In genomic region chr1:226939439-226940028, GRCh38 we compare ENCODE assay signal across 1 cellular context.
TF ChIP-seq lines count a peak whose summit lies in the region.

No MANE protein-coding gene starts in this region.

TF ChIP-seq in K562, 482 proteins besides CTCF, POLR2A, EP300 and RAD21 (continued from another document and continues in another):
- TF ChIP-seq HSF4 (CRISPR knock-in tag; IDR thresholded peaks at IDR 0.05; ENCODE audit: borderline replicate concordance) = no peak
- TF ChIP-seq TCFL5 (CRISPR knock-in tag; conservative IDR thresholded peaks at IDR 0.05) = no peak
- no peak for TF ChIP-seq NFYB (IDR thresholded peaks at IDR 0.05; ENCODE audit: extremely low read depth, insufficient read length)
- TF ChIP-seq NR2C2 (CRISPR knock-in tag; IDR thresholded peaks at IDR 0.05) = peak; percentile 75; the same call in 1 of the 2 replicates
- TF ChIP-seq NR2C2 (tag; IDR thresholded peaks at IDR 0.05) = peak; percentile 35; the same call in 1 of the 2 replicates
- no peak for TF ChIP-seq MEF2A (IDR thresholded peaks at IDR 0.05; ENCODE audit: control insufficient read depth, low read depth, low read length)
- TF ChIP-seq PATZ1 (CRISPR knock-in tag; IDR thresholded peaks at IDR 0.05; ENCODE audit: borderline replicate concordance) = no peak
- peak; percentile 24 to 93; a peak in 2 of 4 replicates for TF ChIP-seq TEAD1 (CRISPR knock-in tag; IDR thresholded peaks at IDR 0.05)
- TF ChIP-seq MLLT1 (IDR thresholded peaks at IDR 0.05) = no peak
- peak; percentile 27; the same call in 1 of the 2 replicates for TF ChIP-seq KLF10 (CRISPR knock-in tag; IDR thresholded peaks at IDR 0.05)
- peak; percentile 54; the same call in 1 of the 2 replicates for TF ChIP-seq ZNF121 (CRISPR knock-in tag; conservative IDR thresholded peaks at IDR 0.05)
- no peak for TF ChIP-seq POLR3A (IDR thresholded peaks at IDR 0.05; ENCODE audit: borderline replicate concordance, extremely low read depth, insufficient read depth, insufficient read length)
- no peak for TF ChIP-seq ZNF140 (CRISPR knock-in tag; IDR thresholded peaks at IDR 0.05)
- TF ChIP-seq ZNF239 (CRISPR knock-in tag; IDR thresholded peaks at IDR 0.05) = 0 out of 2 replicates have a peak, but pooled peaks have one; percentile 49
- TF ChIP-seq ZNF449 (CRISPR knock-in tag; IDR thresholded peaks at IDR 0.05) = no peak
- no peak for TF ChIP-seq TBP (optimal IDR thresholded peaks at IDR 0.05; ENCODE audit: low read depth, low read length)
- TF ChIP-seq MTF1 (CRISPR knock-in tag; IDR thresholded peaks at IDR 0.05; ENCODE audit: borderline replicate concordance) = no peak
- TF ChIP-seq SIN3B (IDR thresholded peaks at IDR 0.05; ENCODE audit: low read depth) = no peak
- TF ChIP-seq U2AF1 (optimal IDR thresholded peaks at IDR 0.05; ENCODE audit: low read depth, low read length) = peak; percentile 67
- no peak for TF ChIP-seq PHB2 (IDR thresholded peaks at IDR 0.05; ENCODE audit: low read depth)
- TF ChIP-seq ESRRB (CRISPR knock-in tag; IDR thresholded peaks at IDR 0.05; ENCODE audit: borderline replicate concordance) = no peak
- no peak for TF ChIP-seq PRMT5 (CRISPR knock-in tag; IDR thresholded peaks at IDR 0.05)
- no peak for TF ChIP-seq EHMT2 (IDR thresholded peaks at IDR 0.05)
- no peak for TF ChIP-seq SETDB1 (IDR thresholded peaks at IDR 0.05; ENCODE audit: low read length)
- TF ChIP-seq MYBL2 (IDR thresholded peaks at IDR 0.05; ENCODE audit: low read depth) = no peak
- no peak for TF ChIP-seq MYBL2 (CRISPR knock-in tag; IDR thresholded peaks at IDR 0.05; ENCODE audit: borderline replicate concordance)
- TF ChIP-seq ZZZ3 (IDR thresholded peaks at IDR 0.05) = no peak
- TF ChIP-seq ZNF830 (CRISPR knock-in tag; IDR thresholded peaks at IDR 0.05) = no peak
- TF ChIP-seq THRA (IDR thresholded peaks at IDR 0.05) = no peak
- no peak for TF ChIP-seq FOXA1 (IDR thresholded peaks at IDR 0.05; ENCODE audit: borderline replicate concordance)
- TF ChIP-seq ZNF778 (CRISPR knock-in tag; IDR thresholded peaks at IDR 0.05) = no peak
- peak; percentile 90 for TF ChIP-seq TAF7 (tag; IDR thresholded peaks at IDR 0.05)
- TF ChIP-seq, protein P1, sequence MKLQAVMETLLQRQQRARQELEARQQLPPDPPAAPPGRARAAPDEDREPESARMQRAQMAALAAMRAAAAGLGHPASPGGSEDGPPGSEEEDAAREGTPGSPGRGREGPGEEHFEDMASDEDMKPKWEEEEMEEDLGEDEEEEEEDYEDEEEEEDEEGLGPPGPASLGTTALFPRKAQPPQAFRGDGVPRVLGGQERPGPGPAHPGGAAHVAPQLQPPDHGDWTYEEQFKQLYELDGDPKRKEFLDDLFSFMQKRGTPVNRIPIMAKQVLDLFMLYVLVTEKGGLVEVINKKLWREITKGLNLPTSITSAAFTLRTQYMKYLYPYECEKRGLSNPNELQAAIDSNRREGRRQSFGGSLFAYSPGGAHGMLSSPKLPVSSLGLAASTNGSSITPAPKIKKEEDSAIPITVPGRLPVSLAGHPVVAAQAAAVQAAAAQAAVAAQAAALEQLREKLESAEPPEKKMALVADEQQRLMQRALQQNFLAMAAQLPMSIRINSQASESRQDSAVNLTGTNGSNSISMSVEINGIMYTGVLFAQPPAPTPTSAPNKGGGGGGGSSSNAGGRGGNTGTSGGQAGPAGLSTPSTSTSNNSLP (IDR thresholded peaks at IDR 0.05; ENCODE audit: borderline replicate concordance, low read depth, low read length) = no peak
- TF ChIP-seq SMARCA5 (IDR thresholded peaks at IDR 0.05) = no peak
- TF ChIP-seq ZFP36 (IDR thresholded peaks at IDR 0.05; ENCODE audit: low read depth, low read length, partially characterized antibody) = no peak
- TF ChIP-seq ZNF707 (CRISPR knock-in tag; conservative IDR thresholded peaks at IDR 0.05) = no peak
- TF ChIP-seq CEBPB (tag; IDR thresholded peaks at IDR 0.05) = no peak
- TF ChIP-seq, protein P2, sequence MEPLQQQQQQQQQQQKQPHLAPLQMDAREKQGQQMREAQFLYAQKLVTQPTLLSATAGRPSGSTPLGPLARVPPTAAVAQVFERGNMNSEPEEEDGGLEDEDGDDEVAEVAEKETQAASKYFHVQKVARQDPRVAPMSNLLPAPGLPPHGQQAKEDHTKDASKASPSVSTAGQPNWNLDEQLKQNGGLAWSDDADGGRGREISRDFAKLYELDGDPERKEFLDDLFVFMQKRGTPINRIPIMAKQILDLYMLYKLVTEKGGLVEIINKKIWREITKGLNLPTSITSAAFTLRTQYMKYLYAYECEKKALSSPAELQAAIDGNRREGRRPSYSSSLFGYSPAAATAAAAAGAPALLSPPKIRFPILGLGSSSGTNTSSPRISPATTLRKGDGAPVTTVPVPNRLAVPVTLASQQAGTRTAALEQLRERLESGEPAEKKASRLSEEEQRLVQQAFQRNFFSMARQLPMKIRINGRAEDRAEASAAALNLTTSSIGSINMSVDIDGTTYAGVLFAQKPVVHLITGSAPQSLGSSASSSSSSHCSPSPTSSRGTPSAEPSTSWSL (CRISPR knock-in tag; IDR thresholded peaks at IDR 0.05; ENCODE audit: borderline replicate concordance) = 0 out of 2 replicates have a peak, but pooled peaks have one; percentile 52
- TF ChIP-seq TRIM24 (IDR thresholded peaks at IDR 0.05) = peak in 1 of 2 experiments; percentile 49; a peak in 1 of 4 replicates
- no peak for TF ChIP-seq ZNF274 (IDR thresholded peaks at IDR 0.05; ENCODE audit: borderline replicate concordance, low read depth, low read length)
- no peak for TF ChIP-seq KLF13 (tag; IDR thresholded peaks at IDR 0.05; ENCODE audit: borderline replicate concordance, low read depth)
- TF ChIP-seq BHLHE40 (IDR thresholded peaks at IDR 0.05; ENCODE audit: low read length) = no peak
- TF ChIP-seq HDAC3 (IDR thresholded peaks at IDR 0.05; ENCODE audit: borderline replicate concordance, partially characterized antibody) = no peak
- TF ChIP-seq ZSCAN29 (IDR thresholded peaks at IDR 0.05) = no peak
- peak; percentile 30 to 70; a peak in 2 of 4 replicates for TF ChIP-seq UBTF (IDR thresholded peaks at IDR 0.05; ENCODE audit: borderline replicate concordance in 1 of 2, low read depth in 2 of 2, low read length in 2 of 2)
- TF ChIP-seq SP1 (CRISPR knock-in tag; IDR thresholded peaks at IDR 0.05) = no peak
- TF ChIP-seq DPF2 (IDR thresholded peaks at IDR 0.05) = no peak
- TF ChIP-seq MAX (CRISPR knock-in tag; IDR thresholded peaks at IDR 0.05) = no peak
- TF ChIP-seq ZNF668 (CRISPR knock-in tag; IDR thresholded peaks at IDR 0.05) = 0 out of 2 replicates have a peak, but pooled peaks have one; percentile 12
- no peak for TF ChIP-seq GTF2B (IDR thresholded peaks at IDR 0.05; ENCODE audit: extremely low read depth, insufficient read length)
- peak; percentile 12; the same call in 1 of the 2 replicates for TF ChIP-seq ZNF24 (IDR thresholded peaks at IDR 0.05)
- peak; percentile 81; the same call in 1 of the 2 replicates for TF ChIP-seq ZFP91 (CRISPR knock-in tag; IDR thresholded peaks at IDR 0.05)
- TF ChIP-seq, protein P3, sequence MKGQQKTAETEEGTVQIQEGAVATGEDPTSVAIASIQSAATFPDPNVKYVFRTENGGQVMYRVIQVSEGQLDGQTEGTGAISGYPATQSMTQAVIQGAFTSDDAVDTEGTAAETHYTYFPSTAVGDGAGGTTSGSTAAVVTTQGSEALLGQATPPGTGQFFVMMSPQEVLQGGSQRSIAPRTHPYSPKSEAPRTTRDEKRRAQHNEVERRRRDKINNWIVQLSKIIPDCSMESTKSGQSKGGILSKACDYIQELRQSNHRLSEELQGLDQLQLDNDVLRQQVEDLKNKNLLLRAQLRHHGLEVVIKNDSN (CRISPR knock-in tag; IDR thresholded peaks at IDR 0.05) = no peak
- TF ChIP-seq SIRT6 (IDR thresholded peaks at IDR 0.05; ENCODE audit: low read depth, low read length) = no peak
- TF ChIP-seq ZNF766 (CRISPR knock-in tag; conservative IDR thresholded peaks at IDR 0.05) = peak; percentile 15; the same call in 1 of the 2 replicates
- no peak for TF ChIP-seq NCOR1 (IDR thresholded peaks at IDR 0.05)
- 0 out of 2 replicates have a peak, but pooled peaks have one; percentile 44 for TF ChIP-seq SMAD3 (CRISPR knock-in tag; conservative IDR thresholded peaks at IDR 0.05)
- TF ChIP-seq RBM25 (IDR thresholded peaks at IDR 0.05; ENCODE audit: low read depth, low read length, severe bottlenecking) = no peak
